In genomic region chr15:73897441-73898261, GRCh38 we compare ENCODE assay signal across 1 cellular context.
TF ChIP-seq lines count a peak whose summit lies in the region.

No MANE protein-coding gene starts in this region.

TF ChIP-seq in H1, 55 proteins besides CTCF, POLR2A, EP300 and RAD21:
- TF ChIP-seq TEAD4 (IDR thresholded peaks at IDR 0.05; ENCODE audit: low read depth, low read length), result no peak
- TF ChIP-seq TCF12 (IDR thresholded peaks at IDR 0.05; ENCODE audit: low read depth, low read length), result 0 out of 2 replicates have a peak, but pooled peaks have one; percentile 35
- TF ChIP-seq YY1 (IDR thresholded peaks at IDR 0.05; ENCODE audit: low read depth, low read length), result peak; percentile 44; the same call in 1 of the 2 replicates
- no peak for TF ChIP-seq EZH2 (IDR thresholded peaks at IDR 0.05; ENCODE audit: low read depth, low read length, severe bottlenecking)
- no peak for TF ChIP-seq SIN3A (conservative IDR thresholded peaks at IDR 0.05 in 1 of 2, IDR thresholded peaks at IDR 0.05 in 1 of 2; ENCODE audit: low read depth in 1 of 2, low read length in 2 of 2)
- no peak for TF ChIP-seq BCL11A (IDR thresholded peaks at IDR 0.05; ENCODE audit: low read depth in 2 of 2, low read length in 2 of 2)
- peak; percentile 64; the same call in 1 of the 2 replicates for TF ChIP-seq KDM1A (IDR thresholded peaks at IDR 0.05; ENCODE audit: borderline replicate concordance, low read length)
- TF ChIP-seq MAX (IDR thresholded peaks at IDR 0.05), result 0 out of 2 replicates have a peak, but pooled peaks have one; percentile 38
- peak; percentile 80; the same call in 1 of the 2 replicates for TF ChIP-seq GABPA (IDR thresholded peaks at IDR 0.05; ENCODE audit: borderline replicate concordance, insufficient read depth, low read length)
- TF ChIP-seq HDAC6 (IDR thresholded peaks at IDR 0.05; ENCODE audit: low read depth, low read length), result no peak
- TF ChIP-seq CREB1 (IDR thresholded peaks at IDR 0.05), result peak; percentile 55; the same call in 1 of the 2 replicates
- no peak for TF ChIP-seq CEBPB (IDR thresholded peaks at IDR 0.05; ENCODE audit: low read depth, low read length)
- TF ChIP-seq EGR1 (IDR thresholded peaks at IDR 0.05; ENCODE audit: borderline replicate concordance, low read depth, low read length), result peak; percentile 48; the same call in 1 of the 2 replicates
- TF ChIP-seq JUND (IDR thresholded peaks at IDR 0.05; ENCODE audit: low read length), result peak; percentile 45; the same call in 1 of the 2 replicates
- no peak for TF ChIP-seq CHD1 (IDR thresholded peaks at IDR 0.05; ENCODE audit: low read depth, low read length)
- no peak for TF ChIP-seq ASH2L (IDR thresholded peaks at IDR 0.05; ENCODE audit: low read length)
